8 cellular contexts compared by ENCODE assay signal in the genomic region with DNA sequence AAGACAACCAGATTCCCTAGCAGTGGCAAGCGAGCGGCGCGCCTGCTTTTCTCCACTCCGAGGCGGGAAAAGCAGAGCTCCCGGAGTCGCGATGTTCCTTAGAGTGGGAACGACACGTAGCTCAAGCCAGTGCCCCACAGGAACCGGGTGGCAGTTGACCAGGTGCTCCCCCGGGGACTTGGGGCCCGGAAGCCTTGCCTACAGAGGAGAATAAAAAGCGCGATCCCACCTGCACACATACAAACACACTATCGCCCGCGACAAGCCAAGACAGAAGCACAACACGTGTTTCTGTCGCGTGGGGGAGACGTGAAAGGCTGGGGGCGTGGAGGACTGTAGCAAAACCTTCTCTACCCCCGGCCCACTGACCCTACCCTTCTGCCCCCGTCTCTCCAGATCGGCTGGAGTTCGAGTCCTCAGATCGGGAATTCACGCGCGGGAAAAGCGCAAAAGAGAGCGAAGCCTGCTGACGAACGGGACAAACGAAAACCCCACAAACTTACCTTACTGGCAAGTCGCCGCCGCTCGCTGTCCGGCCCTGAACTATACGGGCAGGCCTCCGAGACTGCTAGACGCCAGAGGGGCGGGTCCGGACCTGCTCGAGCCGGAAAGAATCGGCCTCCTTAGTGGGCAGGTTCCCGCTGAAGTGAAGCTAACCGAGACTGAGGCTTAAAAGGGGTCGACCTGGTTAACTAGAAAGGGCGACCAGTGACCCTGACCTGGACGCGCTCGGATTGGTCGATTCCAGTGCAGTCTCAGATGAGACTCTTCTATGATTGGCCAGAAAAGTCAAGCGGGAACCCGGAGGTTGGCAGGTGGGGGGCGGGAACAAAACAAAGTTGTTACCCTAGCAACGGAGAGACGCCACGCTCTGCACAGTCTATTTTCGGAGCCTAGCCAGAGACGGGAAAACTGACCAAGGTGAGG. TPM values are rescaled to one million over a fixed set of nuclear protein-coding genes. Genes with fewer than 3 reads are reported as not detected.
A peak's percentile ranks its signal among the peaks of the same experiment; 100 is the strongest.
DNase-seq lines count a peak whose midpoint lies in the region; ATAC-seq and TF ChIP-seq lines count a peak whose summit lies in the region.

Gene DNAAF6, plus strand, starts transcription at position 842 of the 927 bp plus-strand sequence. CDS start 6,265 bp downstream, outside the sequence.
Gene NUP62CL, minus strand, starts transcription at position 664 of the 927 bp plus-strand sequence. CDS start 31,287 bp downstream, outside the sequence.

- peaks cover 7 to 22% of the 10 kb centered on the region in 2 donors for H3K27me3 ChIP-seq in left lung

- DNase-seq in NCI-H2081 (lab: John Stamatoyannopoulos, UW) (peak; percentile 89 to 90), choroid plexus epithelial cell (ENCODE audit: low read depth) (peak; percentile 17), left lung (peak; percentile 63 to 75), HCEC 1CT (no peak)
- peak; percentile 39 to 47 for DNase-seq in activated CD4-positive, alpha-beta T cell treated with anti-CD3 and anti-CD28 coated beads for 24 hours (ENCODE audit: low read depth in 2 of 2)
- peak; percentile 52 to 64 for DNase-seq in stimulated activated CD4-positive, alpha-beta T cell treated with anti-CD3 and anti-CD28 coated beads, Interleukin-4, amount 100 ng/mL, for 4 hours

- H3K36me3 ChIP-seq in left lung: no peaks in the 10 kb centered on the region

- no peaks in the 10 kb centered on the region for H3K9me3 ChIP-seq in left lung

- no peak within 1 kb of the TSS for H3K27ac ChIP-seq in left lung

- ATAC-seq in GM18498 (IDR thresholded peaks at IDR 0.05; ENCODE audit: unreplicated experiment) (peak; percentile 96), HG02943 (IDR thresholded peaks at IDR 0.05; ENCODE audit: low read depth, unreplicated experiment) (peak; percentile 86), left lung (peak; percentile 95)

- TF ChIP-seq CTCF in choroid plexus epithelial cell (conservative IDR thresholded peaks at IDR 0.05; ENCODE audit: low read depth, low read length) (no peak), left lung (IDR thresholded peaks at IDR 0.05) (no peak)

- H3K4me1 ChIP-seq in left lung: no peaks in the 10 kb centered on the region

- intact Hi-C loops in left lung (cut with DNase I): no loop called here

- peak within 1 kb of the TSS; percentile 44 for H3K4me3 ChIP-seq in choroid plexus epithelial cell (ENCODE audit: low read depth, low read length)
- peak within 1 kb of the TSS; percentile 10 to 36 for H3K4me3 ChIP-seq in left lung

RNA-seq across cellular contexts. Expression of gene DNAAF6, which starts in this region (rescaled TPM):
- total RNA-seq in left lung: 1 to 10 TPM in 1 of 2 donors, not detected in 1; 1.2 TPM

RNA-seq across cellular contexts. Expression of gene NUP62CL, which starts in this region (rescaled TPM):
- 1 to 10 TPM; 1.1 to 2.3 TPM for total RNA-seq in left lung
